In genomic region chr4:133389029-133389428, GRCh38 we compare ENCODE assay signal across 3 cellular contexts.
A peak's percentile ranks its signal among the peaks of the same experiment; 100 is the strongest.
TF ChIP-seq lines count a peak whose summit lies in the region.

No MANE protein-coding gene starts in this region.

TF ChIP-seq in HepG2, 621 proteins besides CTCF, POLR2A, EP300 and RAD21:
- TF ChIP-seq NFKBIZ (CRISPR knock-in tag; IDR thresholded peaks at IDR 0.05) (no peak), MAFK (conservative IDR thresholded peaks at IDR 0.05 in 1 of 2, IDR thresholded peaks at IDR 0.05 in 1 of 2; ENCODE audit: low read length in 2 of 2) (peak; percentile 92 to 97), ZNF446 (CRISPR knock-in tag; IDR thresholded peaks at IDR 0.05) (no peak), GPN1 (CRISPR knock-in tag; IDR thresholded peaks at IDR 0.05; ENCODE audit: borderline replicate concordance) (no peak), DNMT3B (CRISPR knock-in tag; conservative IDR thresholded peaks at IDR 0.05) (no peak), MAFF (IDR thresholded peaks at IDR 0.05; ENCODE audit: low read depth, low read length) (peak; percentile 96), SOX5 (CRISPR knock-in tag; IDR thresholded peaks at IDR 0.05; ENCODE audit: borderline replicate concordance) (no peak), TOE1 (CRISPR knock-in tag; IDR thresholded peaks at IDR 0.05) (no peak)

TF ChIP-seq in IMR-90, 13 proteins besides CTCF, POLR2A, EP300 and RAD21:
- peak; percentile 93 for TF ChIP-seq MAFK (IDR thresholded peaks at IDR 0.05; ENCODE audit: low read depth, low read length)
- no peak for TF ChIP-seq RCOR1 (IDR thresholded peaks at IDR 0.05; ENCODE audit: insufficient replicate concordance, low read length)
TF ChIP-seq in IMR-90: peak in this region for 1.

TF ChIP-seq in H1, 55 proteins besides CTCF, POLR2A, EP300 and RAD21:
- no peak for TF ChIP-seq EZH2 (IDR thresholded peaks at IDR 0.05; ENCODE audit: low read depth, low read length, severe bottlenecking)
- TF ChIP-seq TBP (IDR thresholded peaks at IDR 0.05; ENCODE audit: low read depth, low read length): no peak
- peak; percentile 88; the same call in 1 of the 2 replicates for TF ChIP-seq MAFK (IDR thresholded peaks at IDR 0.05; ENCODE audit: low read depth, low read length)
- no peak for TF ChIP-seq BACH1 (IDR thresholded peaks at IDR 0.05; ENCODE audit: low read length)
